Comparison of ENCODE assay signal across 17 cellular contexts in genomic region chr19:38839816-38840582, GRCh38. TPM values are rescaled to one million over a fixed set of nuclear protein-coding genes. Genes with fewer than 3 reads are reported as not detected.
DNase-seq lines count a peak whose midpoint lies in the region; ATAC-seq, FAIRE-seq and TF ChIP-seq lines count a peak whose summit lies in the region.
"Had no signal": no experiment of that assay in that cellular context is flagged by ENCODE, and none has a peak within 500 bp of the region (broad histone marks: within the 10 kb centered on the region; RNA-seq: fewer than 3 reads in every experiment).

No MANE protein-coding gene starts in this region.

- ATAC-seq in Panc1 (no peak), HG03354 (IDR thresholded peaks at IDR 0.05; ENCODE audit: poor library complexity, severe bottlenecking, unreplicated experiment) (no peak), HG03097 (IDR thresholded peaks at IDR 0.05; ENCODE audit: low FRiP score, unreplicated experiment) (no peak)
- ATAC-seq: left colon had no signal

- in situ Hi-C loops in Panc1 (cut with HindIII; ENCODE audit: low pct_unique_long_range_greater_than_20kb, low sequenced_read_pairs) = loop anchor here (5.0 to 10.0 kb wide), 2 partner anchors 73 to 95 kb away; partner anchors contain the start of genes MRPS12 and SARS2

- peak overlapping the region; percentile 36 for H3K9ac ChIP-seq in endocrine pancreas (ENCODE audit: control insufficient read depth, insufficient read depth, low read length)
- peak overlapping the region; percentile 47 to 80 (median 62) for H3K9ac ChIP-seq in skeletal muscle tissue (ENCODE audit: low read depth in 1 of 3, low read length in 3 of 3)

- CTCF ChIA-PET in activated CD4-positive, alpha-beta T cell treated with anti-CD3 and anti-CD28 coated beads, Interleukin-2, amount 10 ng/mL, durations not matched to agents 7 days and 5 days (lab: Charles Lee) = interaction anchor here (0.6 to 1.1 kb wide), 4 partner anchors 9 to 90 kb away, joined by 3 to 4 read pairs (median 4); partner anchors contain the start of genes MRPS12 and SARS2
- CTCF ChIA-PET in Panc1 (lab: Charles Lee) = interaction anchor here (0.8 to 1.3 kb wide), 3 partner anchors 9 to 437 kb away, joined by 3 to 5 read pairs (median 4); partner anchors contain the start of genes FAM98C, HNRNPL, MRPS12 and SARS2

- H3K9me3 ChIP-seq in Panc1 (ENCODE audit: control insufficient read depth, insufficient read depth, low read depth, low read length) (no peaks in the 10 kb centered on the region), endocrine pancreas (ENCODE audit: control insufficient read depth, low read length) (no peaks in the 10 kb centered on the region), skeletal muscle tissue (ENCODE audit: control insufficient read depth in 3 of 3, low read length in 3 of 3) (no peaks in the 10 kb centered on the region)
- H3K9me3 ChIP-seq: MG63, pancreas, SJCRH30 had no signal

- H3K4me3 Mint-ChIP-seq in activated CD4-positive, alpha-beta T cell treated with anti-CD3 and anti-CD28 coated beads, Interleukin-2, amount 10 ng/mL, durations not matched to agents 7 days and 5 days = no peak overlapping the region

- no peaks in the 10 kb centered on the region for H3K27me3 Mint-ChIP-seq in activated CD4-positive, alpha-beta T cell treated with anti-CD3 and anti-CD28 coated beads, Interleukin-2, amount 10 ng/mL, durations not matched to agents 7 days and 5 days

- peaks cover 91% of the 10 kb centered on the region for H3K36me3 Mint-ChIP-seq in activated CD4-positive, alpha-beta T cell treated with anti-CD3 and anti-CD28 coated beads, Interleukin-2, amount 10 ng/mL, durations not matched to agents 7 days and 5 days (ENCODE audit: low read depth)

- intact Hi-C loops in Panc1 (cut with micrococcal nuclease; ENCODE audit: unreplicated experiment) = loop anchor here (5.0 to 10.0 kb wide), 2 partner anchors 188 to 325 kb away; no protein-coding TSS in a partner anchor

- DNase-seq in activated CD4-positive, alpha-beta T cell treated with anti-CD3 and anti-CD28 coated beads for 48 hours = peak; percentile 47
- no peak for DNase-seq in activated CD4-positive, alpha-beta T cell treated with anti-CD3 and anti-CD28 coated beads, Interleukin-2, amount 10 ng/mL, durations not matched to agents 7 days and 5 days
- no peak for DNase-seq in Panc1 (ENCODE audit: low read depth, low spot score)
- no peak for DNase-seq in RCC 7860 (ENCODE audit: low spot score)
- DNase-seq: activated CD4-positive, alpha-beta T cell treated with anti-CD3 and anti-CD28 coated beads, Interleukin-2, amount 50 U/mL, for 48 hours; GDM1; GOT3; left colon; MG63; NCI-H226 had no signal

- H3K4me1 Mint-ChIP-seq in activated CD4-positive, alpha-beta T cell treated with anti-CD3 and anti-CD28 coated beads, Interleukin-2, amount 10 ng/mL, durations not matched to agents 7 days and 5 days = peaks cover 64% of the 10 kb centered on the region

- H3K27ac ChIP-seq in Panc1 (ENCODE audit: low read length) (peak overlapping the region; percentile 86), skeletal muscle tissue (ENCODE audit: low read depth, low read length) (peak overlapping the region; percentile 92)
- H3K27ac ChIP-seq: SJCRH30 had no signal

- no peak overlapping the region for H3K27ac Mint-ChIP-seq in activated CD4-positive, alpha-beta T cell treated with anti-CD3 and anti-CD28 coated beads, Interleukin-2, amount 10 ng/mL, durations not matched to agents 7 days and 5 days

- peaks cover 86% of the 10 kb centered on the region for H3K36me3 ChIP-seq in Panc1 (ENCODE audit: control insufficient read depth, insufficient read depth, low read length)
- H3K36me3 ChIP-seq in endocrine pancreas (ENCODE audit: control insufficient read depth, insufficient read depth, low read length) = peaks cover 14% of the 10 kb centered on the region
- peaks cover 80 to 82% (median 80%) of the 10 kb centered on the region in 3 donors for H3K36me3 ChIP-seq in skeletal muscle tissue (ENCODE audit: control insufficient read depth in 3 of 3, insufficient read depth in 3 of 3, low read length in 3 of 3)

- no TSS peak for BruUV-seq in Panc1 (replicated peaks; lab: Mats Ljungman, UMichigan)

- no peak for FAIRE-seq in RCC 7860 (lab: Jason Lieb, UNC)
- FAIRE-seq: pancreas had no signal

- H3K4me1 ChIP-seq in Panc1 (ENCODE audit: control insufficient read depth, insufficient read depth, low read length) = peaks cover 90% of the 10 kb centered on the region
- H3K4me1 ChIP-seq in endocrine pancreas (ENCODE audit: control insufficient read depth, insufficient read depth, low read length) = peaks cover 6% of the 10 kb centered on the region
- peaks cover 65 to 92% (median 84%) of the 10 kb centered on the region in 3 donors for H3K4me1 ChIP-seq in skeletal muscle tissue (ENCODE audit: control insufficient read depth in 3 of 3, insufficient read depth in 3 of 3, low read length in 3 of 3)
- H3K4me1 ChIP-seq: SJCRH30 had no signal

- H3K4me3 ChIP-seq in Panc1 (ENCODE audit: low read depth in 2 of 2, low read length in 2 of 2) (no peak overlapping the region), endocrine pancreas (ENCODE audit: control insufficient read depth, insufficient read depth, low read length) (no peak overlapping the region), skeletal muscle tissue (ENCODE audit: low read length in 3 of 3) (no peak overlapping the region)
- H3K4me3 ChIP-seq: MG63, pancreas, SJCRH30 had no signal

- POLR2A ChIA-PET in activated CD4-positive, alpha-beta T cell treated with anti-CD3 and anti-CD28 coated beads, Interleukin-2, amount 10 ng/mL, durations not matched to agents 7 days and 5 days (lab: Charles Lee) = no interaction called here
- POLR2A ChIA-PET in Panc1 (lab: Charles Lee) = interaction anchor here (0.6 to 2.4 kb wide), 4 partner anchors 9 to 164 kb away, joined by 3 to 17 read pairs (median 3); no protein-coding TSS in a partner anchor

- no peaks in the 10 kb centered on the region for H3K9me3 Mint-ChIP-seq in activated CD4-positive, alpha-beta T cell treated with anti-CD3 and anti-CD28 coated beads, Interleukin-2, amount 10 ng/mL, durations not matched to agents 7 days and 5 days

- no peaks in the 10 kb centered on the region for H3K27me3 ChIP-seq in Panc1 (ENCODE audit: control insufficient read depth, insufficient read depth, low read length)
- H3K27me3 ChIP-seq in endocrine pancreas (ENCODE audit: control insufficient read depth, insufficient read depth, low read length) = no peaks in the 10 kb centered on the region
- H3K27me3 ChIP-seq in skeletal muscle tissue (ENCODE audit: control insufficient read depth in 3 of 3, insufficient read depth in 3 of 3, low read length in 3 of 3) = no peaks in the 10 kb centered on the region
- H3K27me3 ChIP-seq: MG63, pancreas, SJCRH30 had no signal

- no peak for TF ChIP-seq CTCF in Panc1 (IDR thresholded peaks at IDR 0.05)

RNA-seq across cellular contexts. Expression of gene ECH1, which starts 8.4 kb away (rescaled TPM):
- 100 to 1,000 TPM; 143 to 144 TPM for total RNA-seq in activated CD4-positive, alpha-beta T cell treated with anti-CD3 and anti-CD28 coated beads, Interleukin-2, amount 10 ng/mL, durations not matched to agents 7 days and 5 days
- total RNA-seq in Panc1 (2021; ENCODE audit: unreplicated experiment) = 945 TPM
- 2,203 TPM for polyA plus RNA-seq in Panc1 (2012; ENCODE audit: insufficient read length)
- 36.5 TPM for total RNA-seq in skeletal muscle tissue

RNA-seq across cellular contexts. Expression of gene HNRNPL, which starts 9.8 kb away (rescaled TPM):
- 100 to 1,000 TPM; 517 to 535 TPM for total RNA-seq in activated CD4-positive, alpha-beta T cell treated with anti-CD3 and anti-CD28 coated beads, Interleukin-2, amount 10 ng/mL, durations not matched to agents 7 days and 5 days
- total RNA-seq in Panc1 (2021; ENCODE audit: unreplicated experiment) (749 TPM), skeletal muscle tissue (195 TPM)
- 460 TPM for polyA plus RNA-seq in Panc1 (2012; ENCODE audit: insufficient read length)

RNA-seq across cellular contexts. Expression of gene LGALS4, which starts 27.3 kb away (rescaled TPM):
- 1 to 10 TPM; 2.1 to 2.3 TPM for total RNA-seq in activated CD4-positive, alpha-beta T cell treated with anti-CD3 and anti-CD28 coated beads, Interleukin-2, amount 10 ng/mL, durations not matched to agents 7 days and 5 days
- total RNA-seq in Panc1 (2021; ENCODE audit: unreplicated experiment) (3.9 TPM), skeletal muscle tissue (not detected)
- 7.6 TPM for polyA plus RNA-seq in Panc1 (2012; ENCODE audit: insufficient read length)

RNA-seq across cellular contexts. Expression of gene RINL, which starts 38.1 kb away (rescaled TPM):
- total RNA-seq in activated CD4-positive, alpha-beta T cell treated with anti-CD3 and anti-CD28 coated beads, Interleukin-2, amount 10 ng/mL, durations not matched to agents 7 days and 5 days = 10 to 100 TPM; 65.0 to 66.9 TPM
- total RNA-seq in Panc1 (2021; ENCODE audit: unreplicated experiment) (1.3 TPM), skeletal muscle tissue (3.7 TPM)
- 1.6 TPM for polyA plus RNA-seq in Panc1 (2012; ENCODE audit: insufficient read length)

RNA-seq across cellular contexts. Expression of gene LGALS7B, which starts 51.0 kb away (rescaled TPM):
- total RNA-seq in activated CD4-positive, alpha-beta T cell treated with anti-CD3 and anti-CD28 coated beads, Interleukin-2, amount 10 ng/mL, durations not matched to agents 7 days and 5 days = not detected
- total RNA-seq in Panc1 (2021; ENCODE audit: unreplicated experiment) (3.6 TPM), skeletal muscle tissue (not detected)
- 8.1 TPM for polyA plus RNA-seq in Panc1 (2012; ENCODE audit: insufficient read length)
- total RNA-seq: left colon, pancreas, SJCRH30 had no signal
- polyA plus RNA-seq: AG04450 had no signal
